Comparison of ENCODE assay signal across 14 cellular contexts in genomic region chr3:115469649-115470048, GRCh38.
DNase-seq lines count a peak whose midpoint lies in the region; ATAC-seq and TF ChIP-seq lines count a peak whose summit lies in the region.
"Had no signal": no experiment of that assay in that cellular context is flagged by ENCODE, and none has a peak within 500 bp of the region (broad histone marks: within the 10 kb centered on the region; RNA-seq: fewer than 3 reads in every experiment).

No MANE protein-coding gene starts in this region.

- intact Hi-C loops in left colon (cut with DNase I, micrococcal nuclease), result no loop called here

- H3K4me1 ChIP-seq in right atrium auricular region, result no peaks in the 10 kb centered on the region
- H3K4me1 ChIP-seq: pancreas had no signal

- TF ChIP-seq CTCF in right atrium auricular region (IDR thresholded peaks at IDR 0.05), result no peak

- no peaks in the 10 kb centered on the region for H3K27me3 ChIP-seq in right atrium auricular region
- H3K27me3 ChIP-seq: pancreas had no signal

- peak; percentile 87 for ATAC-seq in GM18861 (IDR thresholded peaks at IDR 0.05; ENCODE audit: unreplicated experiment)
- peak; percentile 80 for ATAC-seq in HG02759 (IDR thresholded peaks at IDR 0.05; ENCODE audit: unreplicated experiment)
- no peak for ATAC-seq in left colon
- ATAC-seq: activated CD4-positive, CD25-positive, alpha-beta regulatory T cell treated with anti-CD3 and anti-CD28 coated beads, Interleukin-2, amount 50 U/mL, for 24 hours had no signal

- no peaks in the 10 kb centered on the region for H3K36me3 ChIP-seq in right atrium auricular region
- H3K36me3 ChIP-seq: left ventricle myocardium inferior, pancreas, thoracic aorta had no signal

- H3K4me3 ChIP-seq in right atrium auricular region, result no peak overlapping the region
- H3K4me3 ChIP-seq: left ventricle myocardium inferior, pancreas, thoracic aorta had no signal

- H3K9me3 ChIP-seq in right atrium auricular region, result no peaks in the 10 kb centered on the region
- H3K9me3 ChIP-seq: left ventricle myocardium inferior, pancreas, thoracic aorta had no signal

- no peak overlapping the region for H3K27ac ChIP-seq in right atrium auricular region
- H3K27ac ChIP-seq: left ventricle myocardium inferior, pancreas, thoracic aorta had no signal

- DNase-seq in NCI-H2029 (lab: John Stamatoyannopoulos, UW) (peak; percentile 81), left kidney (ENCODE audit: low read depth, low spot score) (peak; percentile 21), left colon (no peak), right atrium auricular region (ENCODE audit: low spot score) (no peak), SIG-M5 (lab: John Stamatoyannopoulos, UW) (no peak), T-helper 9 cell (no peak)
- DNase-seq: activated naive CD4-positive, alpha-beta T cell treated with Interleukin-2 at 50 U/mL for 16 hours; left ventricle myocardium inferior; pancreas; stimulated activated CD4-positive, alpha-beta T cell treated with anti-CD3 and anti-CD28 coated beads, Interleukin-4, amount 100 ng/mL, for 4 hours had no signal

Comparison
In these comparisons a context has a peak if more than half of its experiments do, and no peak if none do; other contexts are left out.
1. DNase-seq: peak in NCI-H2029 (single experiment) and left kidney (single experiment); none in left colon (0 of 2), right atrium auricular region (single experiment), SIG-M5 (single experiment) and T-helper 9 cell (single experiment).